In genomic region chr9:129413537-129414376, GRCh38 we compare ENCODE assay signal across 1 cellular context.
TF ChIP-seq lines count a peak whose summit lies in the region.

No MANE protein-coding gene starts in this region.

TF ChIP-seq in WTC11, 78 proteins besides CTCF, POLR2A, EP300 and RAD21 (continued from another document):
- TF ChIP-seq AFF4 (CRISPR knock-in tag; IDR thresholded peaks at IDR 0.05; ENCODE audit: borderline replicate concordance) (no peak), SMAD4 (CRISPR knock-in tag; IDR thresholded peaks at IDR 0.05) (no peak), CREM (CRISPR knock-in tag; IDR thresholded peaks at IDR 0.05) (0 out of 2 replicates have a peak, but pooled peaks have one; percentile 34), HMGA2 (CRISPR knock-in tag; IDR thresholded peaks at IDR 0.05) (no peak), ZNF219 (CRISPR knock-in tag; IDR thresholded peaks at IDR 0.05; ENCODE audit: borderline replicate concordance) (no peak), ESRRA (CRISPR knock-in tag; IDR thresholded peaks at IDR 0.05; ENCODE audit: borderline replicate concordance) (no peak), MYBL2 (CRISPR knock-in tag; IDR thresholded peaks at IDR 0.05) (no peak), ZSCAN18 (CRISPR knock-in tag; IDR thresholded peaks at IDR 0.05) (no peak), NR2C2 (CRISPR knock-in tag; IDR thresholded peaks at IDR 0.05) (no peak), ELF4 (CRISPR knock-in tag; IDR thresholded peaks at IDR 0.05; ENCODE audit: low read depth) (no peak), EMX1 (CRISPR knock-in tag; IDR thresholded peaks at IDR 0.05) (no peak), MXD4 (CRISPR knock-in tag; IDR thresholded peaks at IDR 0.05; ENCODE audit: borderline replicate concordance) (no peak), NR3C1 (CRISPR knock-in tag; conservative IDR thresholded peaks at IDR 0.05; ENCODE audit: low read depth) (no peak), PRDM15 (CRISPR knock-in tag; IDR thresholded peaks at IDR 0.05) (no peak), MAX (CRISPR knock-in tag; IDR thresholded peaks at IDR 0.05) (0 out of 2 replicates have a peak, but pooled peaks have one; percentile 33), JAZF1 (CRISPR knock-in tag; IDR thresholded peaks at IDR 0.05) (no peak), NFYB (CRISPR knock-in tag; conservative IDR thresholded peaks at IDR 0.05; ENCODE audit: low read depth) (no peak), FOXP1 (CRISPR knock-in tag; IDR thresholded peaks at IDR 0.05; ENCODE audit: borderline replicate concordance) (no peak), TCF7 (CRISPR knock-in tag; IDR thresholded peaks at IDR 0.05; ENCODE audit: low read depth) (no peak), FOXK1 (CRISPR knock-in tag; IDR thresholded peaks at IDR 0.05) (peak; percentile 46; the same call in 1 of the 2 replicates), ZNF121 (CRISPR knock-in tag; IDR thresholded peaks at IDR 0.05) (no peak), ZNF317 (CRISPR knock-in tag; IDR thresholded peaks at IDR 0.05; ENCODE audit: borderline replicate concordance, low read depth) (no peak), FOXP4 (CRISPR knock-in tag; IDR thresholded peaks at IDR 0.05) (no peak), NFE2L1 (CRISPR knock-in tag; IDR thresholded peaks at IDR 0.05) (no peak), AR (CRISPR knock-in tag; IDR thresholded peaks at IDR 0.05) (no peak), ZNF425 (CRISPR knock-in tag; conservative IDR thresholded peaks at IDR 0.05) (no peak), SMAD3 (CRISPR knock-in tag; IDR thresholded peaks at IDR 0.05; ENCODE audit: borderline replicate concordance) (no peak), MLX (CRISPR knock-in tag; IDR thresholded peaks at IDR 0.05) (0 out of 2 replicates have a peak, but pooled peaks have one; percentile 76), USF1 (CRISPR knock-in tag; IDR thresholded peaks at IDR 0.05) (peak; percentile 52), E2F5 (CRISPR knock-in tag; IDR thresholded peaks at IDR 0.05) (peak; percentile 52), ZNF232 (CRISPR knock-in tag; IDR thresholded peaks at IDR 0.05) (no peak), TEAD4 (CRISPR knock-in tag; IDR thresholded peaks at IDR 0.05) (no peak), HMGXB4 (CRISPR knock-in tag; IDR thresholded peaks at IDR 0.05) (no peak), ZNF263 (CRISPR knock-in tag; IDR thresholded peaks at IDR 0.05; ENCODE audit: low read depth) (0 out of 2 replicates have a peak, but pooled peaks have one; percentile 21), OVOL2 (CRISPR knock-in tag; IDR thresholded peaks at IDR 0.05; ENCODE audit: borderline replicate concordance) (no peak)
